1 cellular context compared by ENCODE assay signal in the genomic region with DNA sequence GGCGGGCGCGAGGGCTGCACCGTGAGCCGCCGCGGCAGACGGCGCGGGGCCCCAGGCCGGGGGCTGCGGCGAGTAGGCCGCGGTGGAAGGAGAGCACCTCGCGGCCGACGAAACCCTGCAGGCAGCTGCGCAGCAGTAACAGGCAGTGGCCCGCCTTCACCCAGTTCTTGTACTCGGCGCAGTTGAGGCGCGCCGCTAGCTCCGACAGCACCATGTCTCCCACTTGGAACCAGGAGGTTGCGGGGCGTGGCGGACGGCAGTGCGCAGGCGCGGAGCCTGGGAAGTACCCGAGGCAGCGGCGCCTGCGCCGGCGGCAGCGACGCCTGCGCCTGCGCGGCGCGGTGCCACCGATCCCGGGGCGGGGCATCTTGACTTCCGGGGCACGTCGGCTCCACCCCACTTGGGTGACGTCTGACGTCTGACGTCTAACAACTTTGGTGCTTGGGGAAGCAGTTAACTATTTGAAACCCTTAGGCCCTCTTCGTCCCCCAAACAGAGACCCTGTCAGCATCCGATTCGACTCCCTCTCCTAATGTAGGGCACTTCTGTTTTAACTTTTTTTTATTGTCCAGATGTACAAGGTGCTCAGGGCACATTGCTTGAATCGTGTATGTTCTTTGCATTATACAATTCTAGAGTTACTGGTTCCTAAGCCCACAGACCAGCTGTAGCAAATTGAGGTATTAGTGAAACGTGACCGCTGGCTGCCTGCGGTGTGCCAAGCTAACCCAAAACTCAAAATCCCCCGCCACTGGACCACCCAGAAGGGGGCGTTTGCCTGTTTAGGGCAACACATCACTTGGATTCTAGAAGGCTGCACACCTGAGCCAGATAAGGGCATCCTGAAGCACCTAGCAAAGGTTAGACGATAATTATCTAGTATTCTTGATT.
TF ChIP-seq lines count a peak whose summit lies in the region.

A gene with protein sequence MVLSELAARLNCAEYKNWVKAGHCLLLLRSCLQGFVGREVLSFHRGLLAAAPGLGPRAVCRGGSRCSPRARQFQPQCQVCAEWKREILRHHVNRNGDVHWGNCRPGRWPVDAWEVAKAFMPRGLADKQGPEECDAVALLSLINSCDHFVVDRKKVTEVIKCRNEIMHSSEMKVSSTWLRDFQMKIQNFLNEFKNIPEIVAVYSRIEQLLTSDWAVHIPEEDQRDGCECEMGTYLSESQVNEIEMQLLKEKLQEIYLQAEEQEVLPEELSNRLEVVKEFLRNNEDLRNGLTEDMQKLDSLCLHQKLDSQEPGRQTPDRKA (minus strand): TSS at position 255 of the 891 bp plus-strand sequence. CDS start 41 bp downstream, at position 214.

TF ChIP-seq in K562, 482 proteins besides CTCF, POLR2A, EP300 and RAD21 (continued from another document):
- TF ChIP-seq, protein P1, sequence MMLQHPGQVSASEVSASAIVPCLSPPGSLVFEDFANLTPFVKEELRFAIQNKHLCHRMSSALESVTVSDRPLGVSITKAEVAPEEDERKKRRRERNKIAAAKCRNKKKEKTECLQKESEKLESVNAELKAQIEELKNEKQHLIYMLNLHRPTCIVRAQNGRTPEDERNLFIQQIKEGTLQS (IDR thresholded peaks at IDR 0.05), result no peak
- TF ChIP-seq, protein P1 (CRISPR knock-in tag; conservative IDR thresholded peaks at IDR 0.05), result no peak
- no peak for TF ChIP-seq NONO (IDR thresholded peaks at IDR 0.05; ENCODE audit: low read depth in 2 of 2, low read length in 1 of 2)
- TF ChIP-seq, protein P2, sequence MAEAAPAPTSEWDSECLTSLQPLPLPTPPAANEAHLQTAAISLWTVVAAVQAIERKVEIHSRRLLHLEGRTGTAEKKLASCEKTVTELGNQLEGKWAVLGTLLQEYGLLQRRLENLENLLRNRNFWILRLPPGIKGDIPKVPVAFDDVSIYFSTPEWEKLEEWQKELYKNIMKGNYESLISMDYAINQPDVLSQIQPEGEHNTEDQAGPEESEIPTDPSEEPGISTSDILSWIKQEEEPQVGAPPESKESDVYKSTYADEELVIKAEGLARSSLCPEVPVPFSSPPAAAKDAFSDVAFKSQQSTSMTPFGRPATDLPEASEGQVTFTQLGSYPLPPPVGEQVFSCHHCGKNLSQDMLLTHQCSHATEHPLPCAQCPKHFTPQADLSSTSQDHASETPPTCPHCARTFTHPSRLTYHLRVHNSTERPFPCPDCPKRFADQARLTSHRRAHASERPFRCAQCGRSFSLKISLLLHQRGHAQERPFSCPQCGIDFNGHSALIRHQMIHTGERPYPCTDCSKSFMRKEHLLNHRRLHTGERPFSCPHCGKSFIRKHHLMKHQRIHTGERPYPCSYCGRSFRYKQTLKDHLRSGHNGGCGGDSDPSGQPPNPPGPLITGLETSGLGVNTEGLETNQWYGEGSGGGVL (CRISPR knock-in tag; IDR thresholded peaks at IDR 0.05), result no peak
- peak; percentile 80 for TF ChIP-seq CCNT2 (IDR thresholded peaks at IDR 0.05; ENCODE audit: borderline replicate concordance, extremely low read depth, insufficient read length, low read depth, low read length)
- TF ChIP-seq, protein P3, sequence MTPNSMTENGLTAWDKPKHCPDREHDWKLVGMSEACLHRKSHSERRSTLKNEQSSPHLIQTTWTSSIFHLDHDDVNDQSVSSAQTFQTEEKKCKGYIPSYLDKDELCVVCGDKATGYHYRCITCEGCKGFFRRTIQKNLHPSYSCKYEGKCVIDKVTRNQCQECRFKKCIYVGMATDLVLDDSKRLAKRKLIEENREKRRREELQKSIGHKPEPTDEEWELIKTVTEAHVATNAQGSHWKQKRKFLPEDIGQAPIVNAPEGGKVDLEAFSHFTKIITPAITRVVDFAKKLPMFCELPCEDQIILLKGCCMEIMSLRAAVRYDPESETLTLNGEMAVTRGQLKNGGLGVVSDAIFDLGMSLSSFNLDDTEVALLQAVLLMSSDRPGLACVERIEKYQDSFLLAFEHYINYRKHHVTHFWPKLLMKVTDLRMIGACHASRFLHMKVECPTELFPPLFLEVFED (CRISPR knock-in tag; conservative IDR thresholded peaks at IDR 0.05), result no peak
- TF ChIP-seq SUPT5H (IDR thresholded peaks at IDR 0.05), result peak; percentile 48; the same call in 1 of the 2 replicates
- TF ChIP-seq, protein P4, sequence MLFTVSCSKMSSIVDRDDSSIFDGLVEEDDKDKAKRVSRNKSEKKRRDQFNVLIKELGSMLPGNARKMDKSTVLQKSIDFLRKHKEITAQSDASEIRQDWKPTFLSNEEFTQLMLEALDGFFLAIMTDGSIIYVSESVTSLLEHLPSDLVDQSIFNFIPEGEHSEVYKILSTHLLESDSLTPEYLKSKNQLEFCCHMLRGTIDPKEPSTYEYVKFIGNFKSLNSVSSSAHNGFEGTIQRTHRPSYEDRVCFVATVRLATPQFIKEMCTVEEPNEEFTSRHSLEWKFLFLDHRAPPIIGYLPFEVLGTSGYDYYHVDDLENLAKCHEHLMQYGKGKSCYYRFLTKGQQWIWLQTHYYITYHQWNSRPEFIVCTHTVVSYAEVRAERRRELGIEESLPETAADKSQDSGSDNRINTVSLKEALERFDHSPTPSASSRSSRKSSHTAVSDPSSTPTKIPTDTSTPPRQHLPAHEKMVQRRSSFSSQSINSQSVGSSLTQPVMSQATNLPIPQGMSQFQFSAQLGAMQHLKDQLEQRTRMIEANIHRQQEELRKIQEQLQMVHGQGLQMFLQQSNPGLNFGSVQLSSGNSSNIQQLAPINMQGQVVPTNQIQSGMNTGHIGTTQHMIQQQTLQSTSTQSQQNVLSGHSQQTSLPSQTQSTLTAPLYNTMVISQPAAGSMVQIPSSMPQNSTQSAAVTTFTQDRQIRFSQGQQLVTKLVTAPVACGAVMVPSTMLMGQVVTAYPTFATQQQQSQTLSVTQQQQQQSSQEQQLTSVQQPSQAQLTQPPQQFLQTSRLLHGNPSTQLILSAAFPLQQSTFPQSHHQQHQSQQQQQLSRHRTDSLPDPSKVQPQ (CRISPR knock-in tag; IDR thresholded peaks at IDR 0.05; ENCODE audit: borderline replicate concordance), result no peak
- TF ChIP-seq ZNF668 (CRISPR knock-in tag; IDR thresholded peaks at IDR 0.05), result no peak
- TF ChIP-seq RBFOX2 (IDR thresholded peaks at IDR 0.05; ENCODE audit: low read depth, low read length), result peak; percentile 71
- no peak for TF ChIP-seq HMG20A (CRISPR knock-in tag; conservative IDR thresholded peaks at IDR 0.05)
- TF ChIP-seq, protein P5, sequence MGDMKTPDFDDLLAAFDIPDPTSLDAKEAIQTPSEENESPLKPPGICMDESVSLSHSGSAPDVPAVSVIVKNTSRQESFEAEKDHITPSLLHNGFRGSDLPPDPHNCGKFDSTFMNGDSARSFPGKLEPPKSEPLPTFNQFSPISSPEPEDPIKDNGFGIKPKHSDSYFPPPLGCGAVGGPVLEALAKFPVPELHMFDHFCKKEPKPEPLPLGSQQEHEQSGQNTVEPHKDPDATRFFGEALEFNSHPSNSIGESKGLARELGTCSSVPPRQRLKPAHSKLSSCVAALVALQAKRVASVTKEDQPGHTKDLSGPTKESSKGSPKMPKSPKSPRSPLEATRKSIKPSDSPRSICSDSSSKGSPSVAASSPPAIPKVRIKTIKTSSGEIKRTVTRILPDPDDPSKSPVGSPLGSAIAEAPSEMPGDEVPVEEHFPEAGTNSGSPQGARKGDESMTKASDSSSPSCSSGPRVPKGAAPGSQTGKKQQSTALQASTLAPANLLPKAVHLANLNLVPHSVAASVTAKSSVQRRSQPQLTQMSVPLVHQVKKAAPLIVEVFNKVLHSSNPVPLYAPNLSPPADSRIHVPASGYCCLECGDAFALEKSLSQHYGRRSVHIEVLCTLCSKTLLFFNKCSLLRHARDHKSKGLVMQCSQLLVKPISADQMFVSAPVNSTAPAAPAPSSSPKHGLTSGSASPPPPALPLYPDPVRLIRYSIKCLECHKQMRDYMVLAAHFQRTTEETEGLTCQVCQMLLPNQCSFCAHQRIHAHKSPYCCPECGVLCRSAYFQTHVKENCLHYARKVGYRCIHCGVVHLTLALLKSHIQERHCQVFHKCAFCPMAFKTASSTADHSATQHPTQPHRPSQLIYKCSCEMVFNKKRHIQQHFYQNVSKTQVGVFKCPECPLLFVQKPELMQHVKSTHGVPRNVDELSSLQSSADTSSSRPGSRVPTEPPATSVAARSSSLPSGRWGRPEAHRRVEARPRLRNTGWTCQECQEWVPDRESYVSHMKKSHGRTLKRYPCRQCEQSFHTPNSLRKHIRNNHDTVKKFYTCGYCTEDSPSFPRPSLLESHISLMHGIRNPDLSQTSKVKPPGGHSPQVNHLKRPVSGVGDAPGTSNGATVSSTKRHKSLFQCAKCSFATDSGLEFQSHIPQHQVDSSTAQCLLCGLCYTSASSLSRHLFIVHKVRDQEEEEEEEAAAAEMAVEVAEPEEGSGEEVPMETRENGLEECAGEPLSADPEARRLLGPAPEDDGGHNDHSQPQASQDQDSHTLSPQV (IDR thresholded peaks at IDR 0.05), result no peak
- TF ChIP-seq HEY1 (CRISPR knock-in tag; IDR thresholded peaks at IDR 0.05; ENCODE audit: borderline replicate concordance), result no peak
- TF ChIP-seq, protein P6, sequence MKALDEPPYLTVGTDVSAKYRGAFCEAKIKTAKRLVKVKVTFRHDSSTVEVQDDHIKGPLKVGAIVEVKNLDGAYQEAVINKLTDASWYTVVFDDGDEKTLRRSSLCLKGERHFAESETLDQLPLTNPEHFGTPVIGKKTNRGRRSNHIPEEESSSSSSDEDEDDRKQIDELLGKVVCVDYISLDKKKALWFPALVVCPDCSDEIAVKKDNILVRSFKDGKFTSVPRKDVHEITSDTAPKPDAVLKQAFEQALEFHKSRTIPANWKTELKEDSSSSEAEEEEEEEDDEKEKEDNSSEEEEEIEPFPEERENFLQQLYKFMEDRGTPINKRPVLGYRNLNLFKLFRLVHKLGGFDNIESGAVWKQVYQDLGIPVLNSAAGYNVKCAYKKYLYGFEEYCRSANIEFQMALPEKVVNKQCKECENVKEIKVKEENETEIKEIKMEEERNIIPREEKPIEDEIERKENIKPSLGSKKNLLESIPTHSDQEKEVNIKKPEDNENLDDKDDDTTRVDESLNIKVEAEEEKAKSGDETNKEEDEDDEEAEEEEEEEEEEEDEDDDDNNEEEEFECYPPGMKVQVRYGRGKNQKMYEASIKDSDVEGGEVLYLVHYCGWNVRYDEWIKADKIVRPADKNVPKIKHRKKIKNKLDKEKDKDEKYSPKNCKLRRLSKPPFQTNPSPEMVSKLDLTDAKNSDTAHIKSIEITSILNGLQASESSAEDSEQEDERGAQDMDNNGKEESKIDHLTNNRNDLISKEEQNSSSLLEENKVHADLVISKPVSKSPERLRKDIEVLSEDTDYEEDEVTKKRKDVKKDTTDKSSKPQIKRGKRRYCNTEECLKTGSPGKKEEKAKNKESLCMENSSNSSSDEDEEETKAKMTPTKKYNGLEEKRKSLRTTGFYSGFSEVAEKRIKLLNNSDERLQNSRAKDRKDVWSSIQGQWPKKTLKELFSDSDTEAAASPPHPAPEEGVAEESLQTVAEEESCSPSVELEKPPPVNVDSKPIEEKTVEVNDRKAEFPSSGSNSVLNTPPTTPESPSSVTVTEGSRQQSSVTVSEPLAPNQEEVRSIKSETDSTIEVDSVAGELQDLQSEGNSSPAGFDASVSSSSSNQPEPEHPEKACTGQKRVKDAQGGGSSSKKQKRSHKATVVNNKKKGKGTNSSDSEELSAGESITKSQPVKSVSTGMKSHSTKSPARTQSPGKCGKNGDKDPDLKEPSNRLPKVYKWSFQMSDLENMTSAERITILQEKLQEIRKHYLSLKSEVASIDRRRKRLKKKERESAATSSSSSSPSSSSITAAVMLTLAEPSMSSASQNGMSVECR (CRISPR knock-in tag; IDR thresholded peaks at IDR 0.05), result peak; percentile 53; the same call in 1 of the 2 replicates
- peak; percentile 24; the same call in 1 of the 2 replicates for TF ChIP-seq POLR2AphosphoS5 (IDR thresholded peaks at IDR 0.05; ENCODE audit: control insufficient read depth, insufficient read depth, low read depth, low read length)
- no peak for TF ChIP-seq BACH1 (tag; IDR thresholded peaks at IDR 0.05)
- no peak for TF ChIP-seq RBM14 (IDR thresholded peaks at IDR 0.05; ENCODE audit: borderline replicate concordance, insufficient read depth, low read depth, low read length)
- no peak for TF ChIP-seq DIDO1 (tag; IDR thresholded peaks at IDR 0.05; ENCODE audit: low read depth)
- no peak for TF ChIP-seq HLTF (IDR thresholded peaks at IDR 0.05)
- TF ChIP-seq, protein P7, sequence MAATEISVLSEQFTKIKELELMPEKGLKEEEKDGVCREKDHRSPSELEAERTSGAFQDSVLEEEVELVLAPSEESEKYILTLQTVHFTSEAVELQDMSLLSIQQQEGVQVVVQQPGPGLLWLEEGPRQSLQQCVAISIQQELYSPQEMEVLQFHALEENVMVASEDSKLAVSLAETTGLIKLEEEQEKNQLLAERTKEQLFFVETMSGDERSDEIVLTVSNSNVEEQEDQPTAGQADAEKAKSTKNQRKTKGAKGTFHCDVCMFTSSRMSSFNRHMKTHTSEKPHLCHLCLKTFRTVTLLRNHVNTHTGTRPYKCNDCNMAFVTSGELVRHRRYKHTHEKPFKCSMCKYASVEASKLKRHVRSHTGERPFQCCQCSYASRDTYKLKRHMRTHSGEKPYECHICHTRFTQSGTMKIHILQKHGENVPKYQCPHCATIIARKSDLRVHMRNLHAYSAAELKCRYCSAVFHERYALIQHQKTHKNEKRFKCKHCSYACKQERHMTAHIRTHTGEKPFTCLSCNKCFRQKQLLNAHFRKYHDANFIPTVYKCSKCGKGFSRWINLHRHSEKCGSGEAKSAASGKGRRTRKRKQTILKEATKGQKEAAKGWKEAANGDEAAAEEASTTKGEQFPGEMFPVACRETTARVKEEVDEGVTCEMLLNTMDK (IDR thresholded peaks at IDR 0.05; ENCODE audit: borderline replicate concordance, insufficient read depth, low read depth, low read length, poor library complexity, severe bottlenecking), result peak; percentile 45
- TF ChIP-seq ZC3H4 (CRISPR knock-in tag; IDR thresholded peaks at IDR 0.05; ENCODE audit: borderline replicate concordance), result no peak
- TF ChIP-seq ZNF263 (CRISPR knock-in tag; IDR thresholded peaks at IDR 0.05; ENCODE audit: borderline replicate concordance), result no peak
- no peak for TF ChIP-seq RFX7 (CRISPR knock-in tag; IDR thresholded peaks at IDR 0.05)
- TF ChIP-seq, protein P8, sequence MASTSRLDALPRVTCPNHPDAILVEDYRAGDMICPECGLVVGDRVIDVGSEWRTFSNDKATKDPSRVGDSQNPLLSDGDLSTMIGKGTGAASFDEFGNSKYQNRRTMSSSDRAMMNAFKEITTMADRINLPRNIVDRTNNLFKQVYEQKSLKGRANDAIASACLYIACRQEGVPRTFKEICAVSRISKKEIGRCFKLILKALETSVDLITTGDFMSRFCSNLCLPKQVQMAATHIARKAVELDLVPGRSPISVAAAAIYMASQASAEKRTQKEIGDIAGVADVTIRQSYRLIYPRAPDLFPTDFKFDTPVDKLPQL (IDR thresholded peaks at IDR 0.05; ENCODE audit: extremely low read depth, insufficient read length), result no peak
- TF ChIP-seq ZNF146 (CRISPR knock-in tag; IDR thresholded peaks at IDR 0.05; ENCODE audit: unreplicated experiment), result no peak
- TF ChIP-seq ZNF695 (CRISPR knock-in tag; IDR thresholded peaks at IDR 0.05), result no peak
- TF ChIP-seq ZNF644 (tag; IDR thresholded peaks at IDR 0.05; ENCODE audit: low read depth), result no peak
